Comparison of ENCODE assay signal across 8 cellular contexts in the genomic region with DNA sequence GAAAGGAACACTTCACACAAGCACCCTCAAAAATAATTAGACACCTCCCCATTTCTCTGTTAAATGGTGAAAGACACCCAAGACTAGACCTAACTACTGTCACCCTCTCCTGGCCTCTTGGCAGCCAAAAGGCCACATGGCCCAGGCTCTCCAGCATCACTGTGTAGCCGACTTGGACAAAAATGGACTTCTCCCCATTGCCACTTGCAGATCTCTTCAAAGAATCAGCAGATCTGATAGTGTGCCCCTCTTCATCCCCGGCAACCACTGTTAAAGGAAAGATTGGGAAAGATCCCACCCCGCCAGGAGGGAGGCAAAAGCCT. TPM values are rescaled to one million over a fixed set of nuclear protein-coding genes. Genes with fewer than 3 reads are reported as not detected.
DNase-seq lines count a peak whose midpoint lies in the region; ATAC-seq and TF ChIP-seq lines count a peak whose summit lies in the region.

No MANE protein-coding gene starts in this region.

- DNase-seq in NOMO-1 treated with dmso at 0.1 percent for 144 hours (lab: John Stamatoyannopoulos, UW; ENCODE audit: unreplicated experiment) = peak; percentile 16
- DNase-seq in NOMO-1 treated with DMSO at 0.1 percent for 48 hours (lab: John Stamatoyannopoulos, UW; ENCODE audit: unreplicated experiment) = no peak
- DNase-seq in foreskin keratinocyte = peak in 1 of 2 donors; percentile 32
- no peak for DNase-seq in skeletal muscle cell (ENCODE audit: low read depth)
- no peak for DNase-seq in posterior cingulate gyrus
- no peak for DNase-seq in activated CD4-positive, alpha-beta T cell treated with anti-CD3 and anti-CD28 coated beads for 4 hours
- DNase-seq in EL = no peak

- no peak for TF ChIP-seq CTCF in VCaP (conservative IDR thresholded peaks at IDR 0.05)
- TF ChIP-seq CTCF in foreskin keratinocyte (conservative IDR thresholded peaks at IDR 0.05) = no peak

- intact Hi-C loops in posterior cingulate gyrus (cut with DNase I) = loop anchor here (5.0 kb wide), 1 partner anchor 184 kb away; no protein-coding TSS in a partner anchor

- H3K27me3 ChIP-seq in foreskin keratinocyte = no peaks in the 10 kb centered on the region

- ATAC-seq in foreskin keratinocyte = no peak

- peaks cover 10% of the 10 kb centered on the region for H3K4me1 ChIP-seq in foreskin keratinocyte

- H3K4me3 ChIP-seq in skeletal muscle cell (ENCODE audit: low read depth, low read length) = peak overlapping the region; percentile 67

- H3K27ac ChIP-seq in VCaP (peak overlapping the region; percentile 88), foreskin keratinocyte (peak overlapping the region; percentile 86)

RNA-seq across cellular contexts. Expression of gene MID1IP1, which starts 2.0 kb away (rescaled TPM):
- 52.4 and 54.7 TPM in 2 replicates for total RNA-seq in foreskin keratinocyte
- 40.0 and 40.7 TPM in 2 replicates for polyA plus RNA-seq in foreskin keratinocyte
